ENCODE assay signal across 23 cellular contexts in genomic region chr15:92438471-92438870, GRCh38. TPM values are rescaled to one million over a fixed set of nuclear protein-coding genes. Genes with fewer than 3 reads are reported as not detected.
"Had no signal": no experiment of that assay in that cellular context is flagged by ENCODE, and none has a peak within 500 bp of the region (broad histone marks: within the 10 kb centered on the region; RNA-seq: fewer than 3 reads in every experiment).

No MANE protein-coding gene starts in this region.

- H3K4me3 ChIP-seq: esophagus squamous epithelium, gastroesophageal sphincter, lung, right atrium auricular region, sigmoid colon, skin epidermis, testis, transverse colon had no signal

- H3K4me1 ChIP-seq: esophagus squamous epithelium, gastroesophageal sphincter, right atrium auricular region, sigmoid colon, testis, transverse colon had no signal

- H3K27ac ChIP-seq: esophagus squamous epithelium, gastroesophageal sphincter, right atrium auricular region, sigmoid colon, skin epidermis, testis, transverse colon had no signal

- H3K9me3 ChIP-seq: esophagus squamous epithelium, gastroesophageal sphincter, right atrium auricular region, sigmoid colon, testis, transverse colon had no signal

- FAIRE-seq: colon, keratinocyte had no signal

- H3K27me3 ChIP-seq: right atrium auricular region, sigmoid colon, testis, transverse colon had no signal

- H3K36me3 ChIP-seq: esophagus squamous epithelium, gastroesophageal sphincter, right atrium auricular region, sigmoid colon, transverse colon had no signal

- DNase-seq: esophagus squamous epithelium; foreskin fibroblast; immature natural killer cell; left cardiac atrium; left ventricle myocardium superior; naive thymus-derived CD4-positive, alpha-beta T cell; sigmoid colon; stimulated activated CD4-positive, alpha-beta T cell treated with anti-CD3 and anti-CD28 coated beads, Interleukin-2, amount 100 ng/mL, for 24 hours; stimulated activated CD4-positive, alpha-beta T cell treated with anti-CD3 and anti-CD28 coated beads, Interleukin-4, amount 100 ng/mL, for 4 hours; stimulated activated naive B cell treated with anti-CD40 and anti-IgM and Interleukin-4, amounts not matched to agents 10 μg/mL and 1 μg/mL and 100 μg/mL, for 72 hours; stimulated activated naive CD8-positive, alpha-beta T cell treated with anti-CD3 and anti-CD28 coated beads, Interleukin-15, amount 100 ng/mL, for 72 hours; testis; transverse colon had no signal

RNA-seq across cellular contexts. Expression of gene ST8SIA2, which starts 44.8 kb away (rescaled TPM):
- total RNA-seq: esophagus squamous epithelium; gastroesophageal sphincter; mesenteric fat pad; naive thymus-derived CD4-positive, alpha-beta T cell; posterior vena cava; subcutaneous adipose tissue; ureter had no signal
- polyA plus RNA-seq: immature natural killer cell; lung; naive thymus-derived CD4-positive, alpha-beta T cell had no signal
